ENCODE assay signal across 25 cellular contexts in genomic region chr1:53603431-53603830, GRCh38.
"Had no signal": no experiment of that assay in that cellular context is flagged by ENCODE, and none has a peak within 500 bp of the region (broad histone marks: within the 10 kb centered on the region; RNA-seq: fewer than 3 reads in every experiment).

No MANE protein-coding gene starts in this region.

- H3K4me1 Mint-ChIP-seq: memory B cell, naive B cell had no signal

- DNase-seq: caudate nucleus; colonic mucosa; effector CD8-positive, alpha-beta T cell; erythroblast; esophagus squamous epithelium; hypothalamus; mucosa of descending colon; naive B cell; nephron progenitor cell; nucleus accumbens; right lobe of liver; stimulated activated CD4-positive, alpha-beta T cell treated with anti-CD3 and anti-CD28 coated beads, Interleukin-2, amount 100 ng/mL, for 48 hours; stimulated activated naive B cell treated with anti-CD40 and anti-IgM and Interleukin-4, amounts not matched to agents 10 μg/mL and 1 μg/mL and 100 μg/mL, for 72 hours; upper lobe of left lung; uterus had no signal

- H3K27me3 Mint-ChIP-seq: dendritic cell treated with granulocyte-macrophage colony-stimulating factor and Interleukin-4, amounts not matched to agents 40 ng/mL and 50 ng/mL, for 4 days; memory B cell; naive B cell; stimulated activated naive B cell treated with anti-CD40 and anti-IgM and Interleukin-4, amounts not matched to agents 10 μg/mL and 1 μg/mL and 100 μg/mL, for 72 hours; stimulated activated naive CD8-positive, alpha-beta T cell treated with anti-CD3 and anti-CD28 coated beads, Interleukin-15, Interleukin-2, amounts not matched to agents 100 ng/mL and 50 ng/mL, for 24 hours had no signal

- H3K36me3 ChIP-seq: colonic mucosa, esophagus squamous epithelium, pancreas, right lobe of liver, thoracic aorta, tibial nerve, upper lobe of left lung, uterus had no signal

- H3K36me3 Mint-ChIP-seq: immature natural killer cell; memory B cell; mesothelial cell of epicardium; naive B cell; stimulated activated naive B cell treated with anti-CD40 and anti-IgM and Interleukin-4, amounts not matched to agents 10 μg/mL and 1 μg/mL and 100 μg/mL, for 72 hours had no signal

- H3K9me3 ChIP-seq: colonic mucosa, esophagus squamous epithelium, mucosa of descending colon, pancreas, right lobe of liver, thoracic aorta, tibial nerve, upper lobe of left lung, uterus had no signal

- H3K4me1 ChIP-seq: colonic mucosa, esophagus squamous epithelium, pancreas, right lobe of liver, tibial nerve, upper lobe of left lung, uterus had no signal

- H3K27ac ChIP-seq: colonic mucosa, esophagus squamous epithelium, pancreas, right lobe of liver, thoracic aorta, tibial nerve, upper lobe of left lung, uterus had no signal

- ATAC-seq: mucosa of descending colon; pancreas; right lobe of liver; stimulated activated naive B cell treated with anti-CD40 and anti-IgM and Interleukin-4, amounts not matched to agents 10 μg/mL and 1 μg/mL and 100 μg/mL, for 72 hours had no signal

- H3K4me3 Mint-ChIP-seq: dendritic cell treated with granulocyte-macrophage colony-stimulating factor and Interleukin-4, amounts not matched to agents 40 ng/mL and 50 ng/mL, for 4 days; immature natural killer cell; memory B cell; mesothelial cell of epicardium; naive B cell; nephron progenitor cell; stimulated activated naive B cell treated with anti-CD40 and anti-IgM and Interleukin-4, amounts not matched to agents 10 μg/mL and 1 μg/mL and 100 μg/mL, for 72 hours; stimulated activated naive CD8-positive, alpha-beta T cell treated with anti-CD3 and anti-CD28 coated beads, Interleukin-15, Interleukin-2, amounts not matched to agents 100 ng/mL and 50 ng/mL, for 24 hours had no signal

- H3K27ac Mint-ChIP-seq: dendritic cell treated with granulocyte-macrophage colony-stimulating factor and Interleukin-4, amounts not matched to agents 40 ng/mL and 50 ng/mL, for 4 days; memory B cell; mesothelial cell of epicardium; naive B cell; nephron progenitor cell; progenitor cell of endocrine pancreas; stimulated activated naive B cell treated with anti-CD40 and anti-IgM and Interleukin-4, amounts not matched to agents 10 μg/mL and 1 μg/mL and 100 μg/mL, for 72 hours; stimulated activated naive CD8-positive, alpha-beta T cell treated with anti-CD3 and anti-CD28 coated beads, Interleukin-15, Interleukin-2, amounts not matched to agents 100 ng/mL and 50 ng/mL, for 24 hours had no signal

- H3K9me3 Mint-ChIP-seq: dendritic cell treated with granulocyte-macrophage colony-stimulating factor and Interleukin-4, amounts not matched to agents 40 ng/mL and 50 ng/mL, for 4 days; immature natural killer cell; memory B cell; mesothelial cell of epicardium; nephron progenitor cell; stimulated activated naive B cell treated with anti-CD40 and anti-IgM and Interleukin-4, amounts not matched to agents 10 μg/mL and 1 μg/mL and 100 μg/mL, for 72 hours; stimulated activated naive CD8-positive, alpha-beta T cell treated with anti-CD3 and anti-CD28 coated beads, Interleukin-15, Interleukin-2, amounts not matched to agents 100 ng/mL and 50 ng/mL, for 24 hours had no signal

- H3K27me3 ChIP-seq: colonic mucosa, esophagus squamous epithelium, pancreas, right lobe of liver, tibial nerve, upper lobe of left lung, uterus had no signal

- H3K4me3 ChIP-seq: colonic mucosa, esophagus squamous epithelium, lung, mucosa of descending colon, pancreas, right lobe of liver, thoracic aorta, tibial nerve, upper lobe of left lung, uterus had no signal
